19 cellular contexts compared by ENCODE assay signal in the genomic region with DNA sequence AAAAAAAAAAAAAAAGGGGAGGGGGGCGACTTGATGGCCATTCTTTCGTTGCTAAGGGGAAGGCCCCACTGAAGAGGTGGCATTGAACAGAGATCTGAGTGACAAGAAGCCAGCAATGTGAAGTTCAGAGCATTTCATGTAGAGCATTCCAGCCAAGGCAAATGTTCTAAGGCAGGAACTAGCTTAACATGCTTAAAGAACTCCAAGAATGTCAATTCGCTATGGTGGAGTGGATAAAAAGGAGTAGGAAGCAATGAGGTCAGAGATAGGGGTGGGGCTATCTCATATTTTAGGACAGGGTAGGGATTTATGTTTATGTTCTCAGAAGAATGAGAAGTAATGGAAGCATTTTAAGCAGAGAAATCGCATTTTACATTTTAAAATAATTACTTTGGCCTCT.
DNase-seq lines count a peak whose midpoint lies in the region; ATAC-seq and TF ChIP-seq lines count a peak whose summit lies in the region.
"Had no signal": no experiment of that assay in that cellular context is flagged by ENCODE, and none has a peak within 500 bp of the region (broad histone marks: within the 10 kb centered on the region; RNA-seq: fewer than 3 reads in every experiment).

No MANE protein-coding gene starts in this region.

- H3K4me1 ChIP-seq in upper lobe of right lung, result no peaks in the 10 kb centered on the region

- H3K27me3 Mint-ChIP-seq in activated naive CD8-positive, alpha-beta T cell treated with anti-CD3 and anti-CD28 coated beads, Interleukin-2, amount 50 U/mL, for 24 hours, result peaks cover 6% of the 10 kb centered on the region

- DNase-seq in EL, result peak; percentile 1
- peak; percentile 16 for DNase-seq in NCI-H226
- peak; percentile 0 for DNase-seq in iris pigment epithelial cell (ENCODE audit: low read depth)
- DNase-seq in upper lobe of right lung, result no peak
- no peak for DNase-seq in activated CD4-positive, alpha-beta T cell treated with anti-CD3 and anti-CD28 coated beads for 1 hour
- no peak for DNase-seq in omental fat pad (ENCODE audit: low spot score)
- no peak for DNase-seq in activated naive CD8-positive, alpha-beta T cell treated with anti-CD3 and anti-CD28 coated beads, Interleukin-2, amount 50 U/mL, for 24 hours
- DNase-seq: CD8-positive, alpha-beta memory T cell; GOT3; NCI-H1694 treated with DMSO at 0.1 percent for 48 hours; NCI-H2081 treated with DMSO at 0.1 percent for 48 hours; NCI-H774; NK-92 treated with Interleukin-12 subunit alpha and Interleukin-12 subunit beta, amount 100 ng/mL, for 24 hours; SHP77 treated with DMSO at 0.1 percent for 48 hours; SK-N-SH had no signal

- ATAC-seq in upper lobe of right lung (peak; percentile 90), GM21526 (IDR thresholded peaks at IDR 0.05; ENCODE audit: low FRiP score, unreplicated experiment) (no peak), omental fat pad (ENCODE audit: low FRiP score) (no peak)
- no peak for ATAC-seq in activated naive CD8-positive, alpha-beta T cell treated with anti-CD3 and anti-CD28 coated beads, Interleukin-2, amount 50 U/mL, for 24 hours
- ATAC-seq: GM12878 had no signal

- TF ChIP-seq CTCF in upper lobe of right lung (IDR thresholded peaks at IDR 0.05), result no peak
- no peak for TF ChIP-seq CTCF in omental fat pad (IDR thresholded peaks at IDR 0.05)

- intact Hi-C loops in upper lobe of right lung (cut with DNase I), result no loop called here

- no peak overlapping the region for H3K27ac Mint-ChIP-seq in activated naive CD8-positive, alpha-beta T cell treated with anti-CD3 and anti-CD28 coated beads, Interleukin-2, amount 50 U/mL, for 24 hours
- H3K27ac Mint-ChIP-seq: CD8-positive, alpha-beta memory T cell had no signal

- no peak overlapping the region for H3K4me3 ChIP-seq in upper lobe of right lung
- H3K4me3 ChIP-seq: GM12878 had no signal

- no peak overlapping the region for H3K27ac ChIP-seq in upper lobe of right lung
- H3K27ac ChIP-seq: C4-2B, RWPE1 had no signal

- H3K4me1 Mint-ChIP-seq in activated naive CD8-positive, alpha-beta T cell treated with anti-CD3 and anti-CD28 coated beads, Interleukin-2, amount 50 U/mL, for 24 hours, result no peaks in the 10 kb centered on the region
- H3K4me1 Mint-ChIP-seq: CD8-positive, alpha-beta memory T cell had no signal

- H3K36me3 ChIP-seq in upper lobe of right lung, result no peaks in the 10 kb centered on the region

- H3K9me3 ChIP-seq in upper lobe of right lung, result no peaks in the 10 kb centered on the region
- H3K9me3 ChIP-seq: SK-N-SH had no signal

- H3K4me3 Mint-ChIP-seq in activated naive CD8-positive, alpha-beta T cell treated with anti-CD3 and anti-CD28 coated beads, Interleukin-2, amount 50 U/mL, for 24 hours, result no peak overlapping the region
- H3K4me3 Mint-ChIP-seq: CD8-positive, alpha-beta memory T cell had no signal

- no peaks in the 10 kb centered on the region for H3K36me3 Mint-ChIP-seq in activated naive CD8-positive, alpha-beta T cell treated with anti-CD3 and anti-CD28 coated beads, Interleukin-2, amount 50 U/mL, for 24 hours (ENCODE audit: low read depth)
- H3K36me3 Mint-ChIP-seq: CD8-positive, alpha-beta memory T cell had no signal

- no peaks in the 10 kb centered on the region for H3K27me3 ChIP-seq in upper lobe of right lung

- H3K9me3 Mint-ChIP-seq in activated naive CD8-positive, alpha-beta T cell treated with anti-CD3 and anti-CD28 coated beads, Interleukin-2, amount 50 U/mL, for 24 hours, result peaks cover 4% of the 10 kb centered on the region

Comparison
In these comparisons a context has a peak if more than half of its experiments do, and no peak if none do; other contexts are left out.
1. DNase-seq: peak in EL (single experiment), NCI-H226 (single experiment) and iris pigment epithelial cell (single experiment); none in upper lobe of right lung (single experiment), activated CD4-positive, alpha-beta T cell treated with anti-CD3 and anti-CD28 coated beads for 1 hour (single experiment), omental fat pad (single experiment) and activated naive CD8-positive, alpha-beta T cell treated with anti-CD3 and anti-CD28 coated beads, Interleukin-2, amount 50 U/mL, for 24 hours (single experiment).